In genomic region chr2:177334940-177335543, GRCh38 we compare ENCODE assay signal across 8 cellular contexts. TPM values are rescaled to one million over a fixed set of nuclear protein-coding genes. Genes with fewer than 3 reads are reported as not detected.
DNase-seq lines count a peak whose midpoint lies in the region; ATAC-seq and TF ChIP-seq lines count a peak whose summit lies in the region.

No MANE protein-coding gene starts in this region.

- WGBS in IMR-90 (ENCODE audit: extremely low coverage in 2 of 2, insufficient read length in 1 of 2), 2 experiments = no CpG with 5 or more reads among the region's 2 CpGs
- 23% methylated on average over 2 of the region's 2 CpGs for WGBS in right lobe of liver (ENCODE audit: insufficient coverage, low coverage, low lambda C conversion rate, missing lambda C conversion rate)

- POLR2A ChIA-PET in IMR-90 (lab: Charles Lee; ENCODE audit: unreplicated experiment) = no interaction called here

- H3K56ac ChIP-seq in IMR-90 (ENCODE audit: extremely low read depth, insufficient read depth, low read length) = no peak overlapping the region

- H4K91ac ChIP-seq in IMR-90 (ENCODE audit: insufficient read depth, low read depth, low read length) = no peak overlapping the region

- H3K9me3 ChIP-seq in IMR-90 (ENCODE audit: control insufficient read depth, insufficient read depth, low read length) (no peaks in the 10 kb centered on the region), OCI-LY1 (ENCODE audit: low read length) (no peaks in the 10 kb centered on the region), right lobe of liver (no peaks in the 10 kb centered on the region)

- no peak overlapping the region for H2AK9ac ChIP-seq in IMR-90 (replicated peaks; ENCODE audit: low read depth, low read length, poor library complexity)

- no peak overlapping the region for H2BK120ac ChIP-seq in IMR-90 (ENCODE audit: low read depth, low read length)

- H3K27ac ChIP-seq in IMR-90 (ENCODE audit: insufficient read depth, low read length) (no peak overlapping the region), OCI-LY1 (ENCODE audit: low read depth, low read length, poor library complexity, severe bottlenecking) (no peak overlapping the region), right lobe of liver (no peak overlapping the region)

- H4K20me1 ChIP-seq in IMR-90 (ENCODE audit: insufficient read depth, low read length) (no peaks in the 10 kb centered on the region), OCI-LY1 (ENCODE audit: insufficient read depth, low read length) (no peaks in the 10 kb centered on the region)

- no peak overlapping the region for H3K4me3 ChIP-seq in AG10803 (ENCODE audit: low read length)
- H3K4me3 ChIP-seq in IMR-90 (ENCODE audit: insufficient read depth, low read depth, low read length) = no peak overlapping the region
- H3K4me3 ChIP-seq in OCI-LY1 (ENCODE audit: low read depth, low read length, poor library complexity, severe bottlenecking) = no peak overlapping the region
- no peak overlapping the region for H3K4me3 ChIP-seq in right lobe of liver

- H2AFZ ChIP-seq in IMR-90 (replicated peaks; ENCODE audit: low read length, poor library complexity) (no peak overlapping the region), OCI-LY1 (ENCODE audit: low read length) (no peak overlapping the region)

- H3K27me3 ChIP-seq in IMR-90 (ENCODE audit: control insufficient read depth, insufficient read depth, low read length) (no peaks in the 10 kb centered on the region), OCI-LY1 (ENCODE audit: insufficient read depth, low read length) (no peaks in the 10 kb centered on the region), right lobe of liver (no peaks in the 10 kb centered on the region)

- no peak for TF ChIP-seq POLR2A in IMR-90 (IDR thresholded peaks at IDR 0.05; ENCODE audit: low read depth, low read length)
- TF ChIP-seq POLR2A in right lobe of liver (IDR thresholded peaks at IDR 0.05) = no peak

- DNase-seq in AG10803 (ENCODE audit: low read depth) = peak; percentile 51
- peak; percentile 61 for DNase-seq in GM03348 (ENCODE audit: low spot score)
- DNase-seq in IMR-90 = peak; percentile 40
- DNase-seq in cerebellar cortex (ENCODE audit: low spot score) = peak; percentile 76
- no peak for DNase-seq in right lobe of liver
- DNase-seq in 8988T = no peak

- BruUV-seq in IMR-90 (replicated peaks; lab: Mats Ljungman, UMichigan) = no TSS peak

- peaks cover 21% of the 10 kb centered on the region for H3K4me1 ChIP-seq in IMR-90 (ENCODE audit: control insufficient read depth, insufficient read depth, low read length)
- H3K4me1 ChIP-seq in OCI-LY1 (ENCODE audit: insufficient read depth, low read length, severe bottlenecking) = peaks cover 9% of the 10 kb centered on the region
- peaks cover 0 to 4% (median 0%) of the 10 kb centered on the region in 4 donors for H3K4me1 ChIP-seq in right lobe of liver

- H2AK5ac ChIP-seq in IMR-90 (ENCODE audit: low read depth, low read length) = no peak overlapping the region

- ATAC-seq in IMR-90 (ENCODE audit: low read depth) (peak; percentile 27; the same call in 1 of the 2 replicates), right lobe of liver (peak; percentile 78 to 87 (median 81)), HG03196 (IDR thresholded peaks at IDR 0.05; ENCODE audit: unreplicated experiment) (no peak)

- H3K9ac ChIP-seq in IMR-90 (ENCODE audit: low read depth, low read length) = no peak overlapping the region
- no peak overlapping the region for H3K9ac ChIP-seq in OCI-LY1 (ENCODE audit: low read length)

- in situ Hi-C loops in IMR-90 (cut with MboI; ENCODE audit: low sequenced_read_pairs) = loop anchor here (5.0 to 10.0 kb wide), 4 partner anchors 73 to 390 kb away; partner anchors contain the start of gene NFE2L2

- H3K14ac ChIP-seq in IMR-90 (replicated peaks; ENCODE audit: low read depth, low read length) = no peak overlapping the region

- CTCF ChIA-PET in IMR-90 (lab: Yijun Ruan, JAX) = interaction anchor here (0.6 to 2.8 kb wide), 14 partner anchors 11 to 462 kb away, joined by 3 to 13 read pairs (median 4); no protein-coding TSS in a partner anchor

- H3K79me1 ChIP-seq in IMR-90 (ENCODE audit: low read depth in 1 of 2, low read length in 2 of 2) = peaks cover 7 to 8% of the 10 kb centered on the region in 2 experiments; a peak in 3 of 4 replicates

- H3K36me3 ChIP-seq in IMR-90 (ENCODE audit: control insufficient read depth, insufficient read depth, low read length) = no peaks in the 10 kb centered on the region
- no peaks in the 10 kb centered on the region for H3K36me3 ChIP-seq in OCI-LY1 (ENCODE audit: insufficient read depth, low read length)
- H3K36me3 ChIP-seq in right lobe of liver = no peaks in the 10 kb centered on the region

- dilution Hi-C loops in IMR-90 (cut with HindIII; ENCODE audit: low sequenced_read_pairs, unreplicated experiment) = no loop called here

- no peak overlapping the region for H2BK15ac ChIP-seq in IMR-90 (ENCODE audit: low read depth, low read length)

- no peak overlapping the region for H3K23ac ChIP-seq in IMR-90 (ENCODE audit: low read depth, low read length)

- H3K9me1 ChIP-seq in IMR-90 (ENCODE audit: insufficient read depth, low read length) = no peaks in the 10 kb centered on the region; the same call in 1 of the 2 replicates

- H4K8ac ChIP-seq in IMR-90 (ENCODE audit: low read depth in 2 of 2, low read length in 2 of 2) = no peak overlapping the region

- no peak overlapping the region for H3K18ac ChIP-seq in IMR-90 (ENCODE audit: low read depth, low read length)

- H4K5ac ChIP-seq in IMR-90 (ENCODE audit: low read depth, low read length) = no peak overlapping the region

- TF ChIP-seq CTCF in AG10803 (conservative IDR thresholded peaks at IDR 0.05; ENCODE audit: low read length) = peak; percentile 98
- peak; percentile 94 for TF ChIP-seq CTCF in IMR-90 (conservative IDR thresholded peaks at IDR 0.05; ENCODE audit: low read depth, low read length)
- peak; percentile 98 for TF ChIP-seq CTCF in OCI-LY1 (IDR thresholded peaks at IDR 0.05; ENCODE audit: low read length)
- TF ChIP-seq CTCF in right lobe of liver (IDR thresholded peaks at IDR 0.05) = peak; percentile 91 to 98 (median 96)

- H3F3A ChIP-seq in OCI-LY1 (ENCODE audit: insufficient read depth, low read length) = no peaks in the 10 kb centered on the region

- no peak overlapping the region for H3K4ac ChIP-seq in IMR-90 (ENCODE audit: low read depth, low read length)

- peak; percentile 95 for TF ChIP-seq RAD21 in IMR-90 (IDR thresholded peaks at IDR 0.05; ENCODE audit: low read length)

- H3K4me2 ChIP-seq in IMR-90 (ENCODE audit: low read depth, low read length) = no peak overlapping the region
- H3K4me2 ChIP-seq in OCI-LY1 (ENCODE audit: low read length) = no peak overlapping the region

- intact Hi-C loops in IMR-90 (cut with micrococcal nuclease) = loop anchor here (1.0 to 5.0 kb wide), 6 partner anchors 81 to 424 kb away; a partner anchor contains a TSS
- intact Hi-C loops in right lobe of liver (cut with DNase I) = loop anchor here (5.0 to 10.0 kb wide), 4 partner anchors 73 to 270 kb away; partner anchors contain the start of gene NFE2L2 (in 1 of the 2)

- H2BK5ac ChIP-seq in IMR-90 (ENCODE audit: low read depth, low read length, poor library complexity, severe bottlenecking) = no peak overlapping the region

- H3K79me2 ChIP-seq in OCI-LY1 (ENCODE audit: insufficient read depth, low read length) = no peaks in the 10 kb centered on the region

- no peaks in the 10 kb centered on the region for H3K9me2 ChIP-seq in OCI-LY1 (ENCODE audit: low read depth, low read length)

- no peak overlapping the region for H2BK20ac ChIP-seq in IMR-90 (ENCODE audit: low read depth, low read length)

TF ChIP-seq in IMR-90, 13 proteins besides CTCF, POLR2A, EP300 and RAD21:
- 0 out of 2 replicates have a peak, but pooled peaks have one; percentile 59 for TF ChIP-seq CHD1 (IDR thresholded peaks at IDR 0.05; ENCODE audit: low read depth, low read length)
- peak; percentile 94 for TF ChIP-seq SMC3 (IDR thresholded peaks at IDR 0.05; ENCODE audit: low read depth, low read length)
- TF ChIP-seq RCOR1 (IDR thresholded peaks at IDR 0.05; ENCODE audit: insufficient replicate concordance, low read length) = no peak

RNA-seq across cellular contexts. Expression of gene AGPS, which starts 57.5 kb away (rescaled TPM):
- total RNA-seq in IMR-90 (2012; rRNA removed) = 18.6 and 34.4 TPM in 2 replicates
- 5.5 and 6.6 TPM in 2 replicates for polyA plus RNA-seq in IMR-90 (2012; rRNA removed)
- 2.5 and 7.5 TPM in 2 replicates for polyA plus RNA-seq in IMR-90 (2012; cell fraction: cytosol; rRNA removed)
- polyA plus RNA-seq in IMR-90 (2012; cell fraction: nucleus; rRNA removed; ENCODE audit: low replicate concordance) = 2.3 and 3.0 TPM in 2 replicates
- total RNA-seq in right lobe of liver = 10 to 100 TPM; 21.7 to 31.8 (median 26.8) TPM

Comparison
In these comparisons a context has a peak if more than half of its experiments do, and no peak if none do; other contexts are left out.
1. DNase-seq: peak in AG10803 (single experiment), GM03348 (single experiment), IMR-90 (single experiment) and cerebellar cortex (single experiment); none in right lobe of liver (0 of 3) and 8988T (single experiment).
2. Peak in every context shown above with its lines, with median percentiles within 50 percentile points of each other: CTCF ChIP-seq.